ENCODE assay signal across 1 cellular context in genomic region chr14:56310643-56311042, GRCh38.
TF ChIP-seq lines count a peak whose summit lies in the region.

No MANE protein-coding gene starts in this region.

TF ChIP-seq in IMR-90, 13 proteins besides CTCF, POLR2A, EP300 and RAD21 (continued from another document):
- no peak for TF ChIP-seq CEBPB (IDR thresholded peaks at IDR 0.05; ENCODE audit: low read depth, low read length)
- TF ChIP-seq CHD1 (IDR thresholded peaks at IDR 0.05; ENCODE audit: low read depth, low read length): no peak
- no peak for TF ChIP-seq MAFK (IDR thresholded peaks at IDR 0.05; ENCODE audit: low read depth, low read length)
- TF ChIP-seq SMC3 (IDR thresholded peaks at IDR 0.05; ENCODE audit: low read depth, low read length): no peak
- TF ChIP-seq ELK1 (IDR thresholded peaks at IDR 0.05; ENCODE audit: borderline replicate concordance, low read depth, low read length): no peak
